ENCODE assay signal across 27 cellular contexts in the genomic region with DNA sequence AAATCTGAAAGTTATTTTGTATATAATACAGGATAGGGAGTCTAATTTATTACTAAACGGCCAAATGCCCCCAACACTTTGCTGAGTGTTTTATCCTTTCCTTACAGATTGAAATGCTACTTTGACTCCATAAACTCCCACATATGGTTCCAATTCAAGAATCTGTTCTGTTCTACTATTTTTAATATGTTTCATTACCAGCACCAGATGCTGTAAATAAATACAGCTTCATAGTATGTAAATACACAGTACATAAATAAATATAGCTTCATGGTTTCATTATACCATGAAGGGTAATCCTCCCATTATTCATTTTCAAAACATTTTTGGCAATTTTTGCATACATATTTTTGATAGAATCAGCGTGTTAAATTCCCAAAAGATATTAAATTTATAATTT. TPM values are rescaled to one million over a fixed set of nuclear protein-coding genes. Genes with fewer than 3 reads are reported as not detected.
"Had no signal": no experiment of that assay in that cellular context is flagged by ENCODE, and none has a peak within 500 bp of the region (broad histone marks: within the 10 kb centered on the region; RNA-seq: fewer than 3 reads in every experiment).

No MANE protein-coding gene starts in this region.

- H3K79me2 ChIP-seq: parathyroid adenoma had no signal

- H3K9me3 Mint-ChIP-seq: natural killer cell treated with Interleukin-12 subunit alpha and Interleukin-12 subunit beta and Interleukin-15 and Interleukin-18, amount 100 ng/mL, for 72 hours; neural progenitor cell; stimulated activated effector memory CD8-positive, alpha-beta T cell treated with anti-CD3 and anti-CD28 coated beads, Interleukin-12 subunit alpha, Interleukin-12 subunit beta, amount 100 ng/mL, for 72 hours; stimulated activated naive B cell treated with anti-CD40 and anti-IgM and Interleukin-4, amounts not matched to agents 10 μg/mL and 1 μg/mL and 100 μg/mL, for 72 hours; stimulated activated naive CD8-positive, alpha-beta T cell treated with anti-CD3 and anti-CD28 coated beads, Interleukin-15, Interleukin-2, amounts not matched to agents 100 ng/mL and 50 ng/mL, for 24 hours had no signal

- H3K4me3 Mint-ChIP-seq: natural killer cell treated with Interleukin-12 subunit alpha and Interleukin-12 subunit beta and Interleukin-15 and Interleukin-18, amount 100 ng/mL, for 72 hours; neural progenitor cell; stimulated activated effector memory CD8-positive, alpha-beta T cell treated with anti-CD3 and anti-CD28 coated beads, Interleukin-12 subunit alpha, Interleukin-12 subunit beta, amount 100 ng/mL, for 72 hours; stimulated activated naive B cell treated with anti-CD40 and anti-IgM and Interleukin-4, amounts not matched to agents 10 μg/mL and 1 μg/mL and 100 μg/mL, for 72 hours; stimulated activated naive CD8-positive, alpha-beta T cell treated with anti-CD3 and anti-CD28 coated beads, Interleukin-15, Interleukin-2, amounts not matched to agents 100 ng/mL and 50 ng/mL, for 24 hours had no signal

- H3K27me3 ChIP-seq: neural progenitor cell, ovary, right lobe of liver, sigmoid colon, stomach, thyroid gland, tibial nerve, upper lobe of left lung, vagina had no signal

- H3K27me3 Mint-ChIP-seq: natural killer cell treated with Interleukin-12 subunit alpha and Interleukin-12 subunit beta and Interleukin-15 and Interleukin-18, amount 100 ng/mL, for 72 hours; progenitor cell of endocrine pancreas; stimulated activated naive B cell treated with anti-CD40 and anti-IgM and Interleukin-4, amounts not matched to agents 10 μg/mL and 1 μg/mL and 100 μg/mL, for 72 hours; stimulated activated naive CD8-positive, alpha-beta T cell treated with anti-CD3 and anti-CD28 coated beads, Interleukin-15, Interleukin-2, amounts not matched to agents 100 ng/mL and 50 ng/mL, for 24 hours had no signal

- H3K9me3 ChIP-seq: ovary, psoas muscle, right lobe of liver, sigmoid colon, stomach, thoracic aorta, thyroid gland, tibial nerve, upper lobe of left lung, vagina had no signal

- H2AFZ ChIP-seq: neural progenitor cell, parathyroid adenoma had no signal

- H3K27ac ChIP-seq: neural progenitor cell, ovary, parathyroid adenoma, psoas muscle, right lobe of liver, sigmoid colon, stomach, thoracic aorta, thyroid gland, tibial nerve, upper lobe of left lung, vagina had no signal

- H3K4me1 Mint-ChIP-seq: neural progenitor cell; stimulated activated naive B cell treated with anti-CD40 and anti-IgM and Interleukin-4, amounts not matched to agents 10 μg/mL and 1 μg/mL and 100 μg/mL, for 72 hours had no signal

- H3K27ac Mint-ChIP-seq: natural killer cell treated with Interleukin-12 subunit alpha and Interleukin-12 subunit beta and Interleukin-15 and Interleukin-18, amount 100 ng/mL, for 72 hours; neural progenitor cell; progenitor cell of endocrine pancreas; stimulated activated effector memory CD8-positive, alpha-beta T cell treated with anti-CD3 and anti-CD28 coated beads, Interleukin-12 subunit alpha, Interleukin-12 subunit beta, amount 100 ng/mL, for 72 hours; stimulated activated naive B cell treated with anti-CD40 and anti-IgM and Interleukin-4, amounts not matched to agents 10 μg/mL and 1 μg/mL and 100 μg/mL, for 72 hours; stimulated activated naive CD8-positive, alpha-beta T cell treated with anti-CD3 and anti-CD28 coated beads, Interleukin-15, Interleukin-2, amounts not matched to agents 100 ng/mL and 50 ng/mL, for 24 hours had no signal

- H3K36me3 ChIP-seq: ovary, thoracic aorta, thyroid gland, vagina had no signal

- H3K4me1 ChIP-seq: neural progenitor cell, parathyroid adenoma, psoas muscle, right lobe of liver, sigmoid colon, stomach, tibial nerve, upper lobe of left lung, vagina had no signal

- H3K4me3 ChIP-seq: neural progenitor cell, ovary, psoas muscle, right lobe of liver, sigmoid colon, stomach, thoracic aorta, thyroid gland, tibial nerve, upper lobe of left lung, vagina had no signal

- H3K36me3 Mint-ChIP-seq: natural killer cell treated with Interleukin-12 subunit alpha and Interleukin-12 subunit beta and Interleukin-15 and Interleukin-18, amount 100 ng/mL, for 72 hours had no signal

- H3K4me2 ChIP-seq: neural progenitor cell had no signal

- DNase-seq: occipital lobe; ovary; posterior cingulate gyrus; psoas muscle; right cardiac atrium; right lobe of liver; sigmoid colon; small intestine; stimulated activated CD4-positive, alpha-beta T cell treated with anti-CD3 and anti-CD28 coated beads, Interleukin-15, amount 100 ng/mL, for 24 hours; stimulated activated CD4-positive, alpha-beta T cell treated with anti-CD3 and anti-CD28 coated beads, Interleukin-2, amount 100 ng/mL, for 24 hours; stimulated activated CD4-positive, alpha-beta T cell treated with anti-CD3 and anti-CD28 coated beads, Interleukin-2, amount 100 ng/mL, for 48 hours; stimulated activated CD4-positive, alpha-beta T cell treated with anti-CD3 and anti-CD28 coated beads, Interleukin-4, amount 100 ng/mL, for 24 hours; stimulated activated naive B cell treated with anti-CD40 and anti-IgM and Interleukin-4, amounts not matched to agents 10 μg/mL and 1 μg/mL and 100 μg/mL, for 72 hours; stimulated activated naive CD4-positive, alpha-beta T cell treated with Interleukin-2 at 50 U/mL for 16 hours; stomach; thyroid gland; trophoblast cell; upper lobe of left lung had no signal

- H3K9ac ChIP-seq: neural progenitor cell, parathyroid adenoma had no signal

RNA-seq across cellular contexts. Expression of a gene that starts 34.3 kb away (rescaled TPM):
- total RNA-seq: thoracic aorta, vagina had no signal
